In genomic region chr11:119093951-119094815, GRCh38 we compare ENCODE assay signal across 8 cellular contexts. TPM values are rescaled to one million over a fixed set of nuclear protein-coding genes. Genes with fewer than 3 reads are reported as not detected.
DNase-seq lines count a peak whose midpoint lies in the region; ATAC-seq and TF ChIP-seq lines count a peak whose summit lies in the region.

No MANE protein-coding gene starts in this region.

- peak overlapping the region; percentile 90 to 93 for H3K27ac Mint-ChIP-seq in T-cell
- H3K27ac Mint-ChIP-seq in MCF 10A (ENCODE audit: low read depth, unreplicated experiment): peak overlapping the region; percentile 89

- H3K27me3 Mint-ChIP-seq in T-cell (no peaks in the 10 kb centered on the region), MCF 10A (ENCODE audit: insufficient read depth, unreplicated experiment) (no peaks in the 10 kb centered on the region)

- POLR2A ChIA-PET in T-cell (lab: Charles Lee): interaction anchor here (0.5 to 2.0 kb wide), 14 partner anchors 8 to 166 kb away, joined by 3 to 15 read pairs (median 4); partner anchors contain the start of genes C2CD2L (in 2 of the 2), VPS11 (in 2 of the 2), DPAGT1 (in 1 of the 2) and HINFP (in 1 of the 2)
- POLR2A ChIA-PET in MCF 10A (lab: Yijun Ruan, JAX): interaction anchor here (0.6 to 5.5 kb wide), 31 partner anchors 8 to 381 kb away, joined by 3 to 59 read pairs (median 4); partner anchors contain the start of genes ABCG4, C2CD2L, CBL and CENATAC

- peak; percentile 5 for ATAC-seq in HG02870 (IDR thresholded peaks at IDR 0.05; ENCODE audit: unreplicated experiment)
- peak; percentile 2 to 13 (median 6) for ATAC-seq in T-cell (replicated peaks in 1 of 4)

- CTCF ChIA-PET in T-cell (lab: Charles Lee): interaction anchor here (0.6 to 1.7 kb wide), 4 partner anchors 9 to 103 kb away, joined by 3 to 7 read pairs (median 5); partner anchors contain the start of genes C2CD2L (in 1 of the 2), HINFP (in 1 of the 2) and HMBS (in 1 of the 2)
- CTCF ChIA-PET in MCF 10A (lab: Yijun Ruan, JAX): interaction anchor here (0.6 to 3.3 kb wide), 12 partner anchors 9 to 278 kb away, joined by 3 to 19 read pairs (median 4); partner anchors contain the start of genes C2CD2L and HMBS

- intact Hi-C loops in MCF 10A (cut with micrococcal nuclease): loop anchor here (1.0 kb wide), 1 partner anchor 103 kb away; no protein-coding TSS in a partner anchor

- peak; percentile 42 for DNase-seq in GM13977 (ENCODE audit: low spot score)
- DNase-seq in T-cell: peak in 17 of 34 experiments; percentile 6 to 41 (median 27)
- DNase-seq in MCF 10A (ENCODE audit: unreplicated experiment): no peak
- DNase-seq in kidney tubule cell (ENCODE audit: low spot score): peak; percentile 65
- peak; percentile 58 for DNase-seq in stimulated activated CD4-positive, alpha-beta T cell treated with anti-CD3 and anti-CD28 coated beads, Interleukin-4, amount 100 ng/mL, for 1 hour
- no peak for DNase-seq in pons (ENCODE audit: low spot score)
- no peak for DNase-seq in SKM-1 treated with dmso at 0.1 percent for 144 hours (lab: John Stamatoyannopoulos, UW; ENCODE audit: unreplicated experiment)

- no peak for TF ChIP-seq CTCF in GM13977 (IDR thresholded peaks at IDR 0.05; ENCODE audit: extremely low read depth, insufficient read depth, missing control alignments)
- no peak for TF ChIP-seq CTCF in MCF 10A (IDR thresholded peaks at IDR 0.05; ENCODE audit: unreplicated experiment)

- H3K9me3 Mint-ChIP-seq in T-cell (no peaks in the 10 kb centered on the region), MCF 10A (ENCODE audit: unreplicated experiment) (no peaks in the 10 kb centered on the region)

- peak overlapping the region; percentile 88 to 98 (median 92) for H3K4me3 Mint-ChIP-seq in T-cell
- peak overlapping the region; percentile 89 for H3K4me3 Mint-ChIP-seq in MCF 10A (ENCODE audit: unreplicated experiment)

- H3K36me3 Mint-ChIP-seq in T-cell (peaks cover 35% of the 10 kb centered on the region), MCF 10A (ENCODE audit: insufficient read depth, unreplicated experiment) (peaks cover 44% of the 10 kb centered on the region)

- in situ Hi-C loops in GM13977 (cut with MboI; ENCODE audit: low pct_unique_long_range_greater_than_20kb, low sequenced_read_pairs, unreplicated experiment): no loop called here

- H3K4me1 Mint-ChIP-seq in T-cell (peaks cover 30 to 32% (median 31%) of the 10 kb centered on the region in 3 donors), MCF 10A (ENCODE audit: insufficient read depth, unreplicated experiment) (peaks cover 21% of the 10 kb centered on the region)

- no TSS peak for BruUV-seq in MCF 10A (replicated peaks; lab: Mats Ljungman, UMichigan)

RNA-seq across cellular contexts. Expression of gene DPAGT1, which starts 7.5 kb away (rescaled TPM):
- 10 to 100 TPM; 21.7 to 54.2 (median 43.9) TPM for total RNA-seq in T-cell
- 55.6 and 58.8 TPM in 2 replicates for total RNA-seq in MCF 10A (2022)

RNA-seq across cellular contexts. Expression of gene HMBS, which starts 9.5 kb away (rescaled TPM):
- total RNA-seq in T-cell (10 to 100 TPM in 3 of 5 donors, 1 to 10 TPM in 2; 6.7 to 17.8 (median 12.3) TPM), MCF 10A (2022) (38.4 and 51.3 TPM in 2 replicates)

RNA-seq across cellular contexts. Expression of gene C2CD2L, which starts 13.0 kb away (rescaled TPM):
- total RNA-seq in T-cell: 10 to 100 TPM; 18.9 to 36.4 (median 30.6) TPM
- 13.5 and 15.4 TPM in 2 replicates for total RNA-seq in MCF 10A (2022)

RNA-seq across cellular contexts. Expression of gene VPS11, which starts 26.6 kb away (rescaled TPM):
- 10 to 100 TPM; 59.5 to 69.8 (median 62.6) TPM for total RNA-seq in T-cell
- 16.2 and 21.8 TPM in 2 replicates for total RNA-seq in MCF 10A (2022)

RNA-seq across cellular contexts. Expression of gene HINFP, which starts 27.2 kb away (rescaled TPM):
- 10 to 100 TPM; 30.0 to 68.5 (median 56.7) TPM for total RNA-seq in T-cell
- total RNA-seq in MCF 10A (2022): 23.4 and 26.2 TPM in 2 replicates

Comparison
In these comparisons a context has a peak if more than half of its experiments do, and no peak if none do; other contexts are left out.
1. DNase-seq: peak in GM13977 (single experiment), kidney tubule cell (single experiment) and stimulated activated CD4-positive, alpha-beta T cell treated with anti-CD3 and anti-CD28 coated beads, Interleukin-4, amount 100 ng/mL, for 1 hour (single experiment); none in MCF 10A (single experiment), pons (single experiment) and SKM-1 treated with dmso at 0.1 percent for 144 hours (single experiment).